ENCODE assay signal across 8 cellular contexts in genomic region chr17:57045868-57046671, GRCh38. TPM values are rescaled to one million over a fixed set of nuclear protein-coding genes. Genes with fewer than 3 reads are reported as not detected.
DNase-seq lines count a peak whose midpoint lies in the region; ATAC-seq lines count a peak whose summit lies in the region.

No MANE protein-coding gene starts in this region.

- H3K4me1 Mint-ChIP-seq in stimulated activated effector memory CD8-positive, alpha-beta T cell treated with anti-CD3 and anti-CD28 coated beads, Interleukin-12 subunit alpha, Interleukin-12 subunit beta, amount 100 ng/mL, for 72 hours: peaks cover 10% of the 10 kb centered on the region

- no peak overlapping the region for H4K91ac ChIP-seq in mesenchymal stem cell (ENCODE audit: low read length)

- H3K4me3 ChIP-seq in mesenchymal stem cell (ENCODE audit: insufficient read depth in 1 of 2, low read depth in 1 of 2, low read length in 2 of 2): peak overlapping the region in 1 of 2 experiments; percentile 51

- H3K27me3 ChIP-seq in mesenchymal stem cell (ENCODE audit: control insufficient read depth in 1 of 2, insufficient read depth in 1 of 2, low read length in 2 of 2): peaks cover 12 to 70% of the 10 kb centered on the region in 2 experiments

- H3K4me3 Mint-ChIP-seq in stimulated activated effector memory CD8-positive, alpha-beta T cell treated with anti-CD3 and anti-CD28 coated beads, Interleukin-12 subunit alpha, Interleukin-12 subunit beta, amount 100 ng/mL, for 72 hours: peak overlapping the region; percentile 73

- H3K9me3 Mint-ChIP-seq in stimulated activated effector memory CD8-positive, alpha-beta T cell treated with anti-CD3 and anti-CD28 coated beads, Interleukin-12 subunit alpha, Interleukin-12 subunit beta, amount 100 ng/mL, for 72 hours: no peaks in the 10 kb centered on the region

- H3K27ac Mint-ChIP-seq in stimulated activated effector memory CD8-positive, alpha-beta T cell treated with anti-CD3 and anti-CD28 coated beads, Interleukin-12 subunit alpha, Interleukin-12 subunit beta, amount 100 ng/mL, for 72 hours: no peak overlapping the region

- H3K23ac ChIP-seq in mesenchymal stem cell (ENCODE audit: low read length in 2 of 2): no peak overlapping the region

- H3K36me3 ChIP-seq in mesenchymal stem cell (ENCODE audit: control insufficient read depth in 1 of 2, insufficient read depth in 2 of 2, low read depth in 1 of 2, low read length in 2 of 2): no peaks in the 10 kb centered on the region

- peak; percentile 55 for ATAC-seq in GM18870 (IDR thresholded peaks at IDR 0.05; ENCODE audit: unreplicated experiment)
- ATAC-seq in HG03565 (IDR thresholded peaks at IDR 0.05; ENCODE audit: unreplicated experiment): peak; percentile 54
- ATAC-seq in left lobe of liver: peak; percentile 89
- peak; percentile 69 for ATAC-seq in stimulated activated effector memory CD8-positive, alpha-beta T cell treated with anti-CD3 and anti-CD28 coated beads, Interleukin-12 subunit alpha, Interleukin-12 subunit beta, amount 100 ng/mL, for 72 hours
- no peak for ATAC-seq in GM18858 (IDR thresholded peaks at IDR 0.05; ENCODE audit: unreplicated experiment)

- H3K79me1 ChIP-seq in mesenchymal stem cell (replicated peaks; ENCODE audit: low read length, poor library complexity, severe bottlenecking): no peaks in the 10 kb centered on the region

- no peaks in the 10 kb centered on the region for H3K4me1 ChIP-seq in mesenchymal stem cell (ENCODE audit: control insufficient read depth, insufficient read depth, low read depth, low read length)

- H3K27ac ChIP-seq in mesenchymal stem cell (ENCODE audit: low read length, poor library complexity, severe bottlenecking): no peak overlapping the region

- H2BK120ac ChIP-seq in mesenchymal stem cell (ENCODE audit: low read depth, low read length): no peak overlapping the region

- no peak overlapping the region for H3K4ac ChIP-seq in mesenchymal stem cell (ENCODE audit: low read depth in 1 of 2, low read length in 2 of 2)

- DNase-seq in activated gamma-delta T cell (lab: John Stamatoyannopoulos, UW) (peak; percentile 31), left lobe of liver (ENCODE audit: low spot score) (peak; percentile 53), mesenchymal stem cell (no peak), putamen (ENCODE audit: low spot score) (no peak)
- peak; percentile 2 to 60 for DNase-seq in stimulated activated effector memory CD8-positive, alpha-beta T cell treated with anti-CD3 and anti-CD28 coated beads, Interleukin-12 subunit alpha, Interleukin-12 subunit beta, amount 100 ng/mL, for 72 hours (ENCODE audit: low spot score in 2 of 2)

- H2BK12ac ChIP-seq in mesenchymal stem cell (ENCODE audit: low read length in 2 of 2): no peak overlapping the region

- H3K18ac ChIP-seq in mesenchymal stem cell (ENCODE audit: low read depth in 1 of 2, low read length in 2 of 2): no peak overlapping the region

- H3K14ac ChIP-seq in mesenchymal stem cell (ENCODE audit: low read length in 2 of 2): no peak overlapping the region

- no peak overlapping the region for H4K8ac ChIP-seq in mesenchymal stem cell (ENCODE audit: low read length)

- H3K9ac ChIP-seq in mesenchymal stem cell (ENCODE audit: low read length): no peak overlapping the region

- 89% methylated on average over 67 of the region's 67 CpGs for WGBS in mesenchymal stem cell

- H3K4me2 ChIP-seq in mesenchymal stem cell (ENCODE audit: low read length, poor library complexity, severe bottlenecking): no peak overlapping the region

- H2AFZ ChIP-seq in mesenchymal stem cell (ENCODE audit: low read depth, low read length): no peak overlapping the region

- H3K9me3 ChIP-seq in mesenchymal stem cell (ENCODE audit: control insufficient read depth, low read length): no peaks in the 10 kb centered on the region

- H2BK15ac ChIP-seq in mesenchymal stem cell (ENCODE audit: low read depth, poor library complexity, severe bottlenecking): no peak overlapping the region

- no peak overlapping the region for H2AK5ac ChIP-seq in mesenchymal stem cell (ENCODE audit: low read length, severe bottlenecking)

- H2BK5ac ChIP-seq in mesenchymal stem cell (ENCODE audit: low read depth, low read length, poor library complexity, severe bottlenecking): no peak overlapping the region

- H3K36me3 Mint-ChIP-seq in stimulated activated effector memory CD8-positive, alpha-beta T cell treated with anti-CD3 and anti-CD28 coated beads, Interleukin-12 subunit alpha, Interleukin-12 subunit beta, amount 100 ng/mL, for 72 hours: no peaks in the 10 kb centered on the region

RNA-seq across cellular contexts. Expression of gene AKAP1, which starts 39.0 kb away (rescaled TPM):
- total RNA-seq in left lobe of liver: 60.0 TPM
- 8.5 TPM for polyA plus RNA-seq in mesenchymal stem cell (2013, experiment 1 of 2)
- polyA plus RNA-seq in mesenchymal stem cell (2013, experiment 2 of 2): 8.3 TPM

Comparison
In these comparisons a context has a peak if more than half of its experiments do, and no peak if none do; other contexts are left out.
1. DNase-seq: peak in activated gamma-delta T cell (single experiment), left lobe of liver (single experiment) and stimulated activated effector memory CD8-positive, alpha-beta T cell treated with anti-CD3 and anti-CD28 coated beads, Interleukin-12 subunit alpha, Interleukin-12 subunit beta, amount 100 ng/mL, for 72 hours (2 of 2); none in mesenchymal stem cell (single experiment) and putamen (single experiment).